In the genomic region with DNA sequence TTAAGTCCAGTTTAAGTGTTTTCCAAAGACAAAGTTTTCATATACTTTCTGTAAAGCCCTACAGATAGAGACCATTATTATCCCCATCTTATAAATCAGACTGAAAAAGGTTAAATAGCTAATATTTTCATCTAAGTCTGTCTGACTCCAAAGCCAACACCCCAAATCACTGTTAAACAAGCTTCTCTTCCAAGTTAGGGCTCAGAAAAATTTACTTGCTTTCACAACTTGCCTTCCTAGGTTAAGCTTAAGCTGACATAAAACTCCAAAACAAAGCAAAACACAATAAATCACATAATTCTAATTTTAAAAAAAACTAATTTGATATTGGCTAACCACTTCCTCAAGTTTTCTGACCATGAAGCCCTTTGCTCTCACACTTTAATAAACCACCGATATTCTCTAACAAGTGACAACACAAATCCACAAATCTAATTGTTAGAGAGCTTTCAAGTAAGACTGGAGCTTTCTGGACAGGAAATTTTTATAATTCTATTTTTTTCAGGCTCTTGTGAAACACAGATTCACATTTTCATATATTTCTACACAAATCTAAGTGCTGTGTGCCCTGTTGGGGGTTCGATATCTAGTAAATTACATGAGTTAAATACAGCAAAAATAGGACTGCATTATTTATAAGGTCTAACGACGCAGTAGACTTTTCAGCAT, we compare ENCODE assay signal across 11 cellular contexts. TPM values are rescaled to one million over a fixed set of nuclear protein-coding genes. Genes with fewer than 3 reads are reported as not detected.
DNase-seq lines count a peak whose midpoint lies in the region; ATAC-seq, FAIRE-seq and TF ChIP-seq lines count a peak whose summit lies in the region.
"Had no signal": no experiment of that assay in that cellular context is flagged by ENCODE, and none has a peak within 500 bp of the region (broad histone marks: within the 10 kb centered on the region; RNA-seq: fewer than 3 reads in every experiment).

No MANE protein-coding gene starts in this region.

- H3K23ac ChIP-seq in mesenchymal stem cell (ENCODE audit: low read length in 2 of 2), result no peak overlapping the region

- H3K4me2 ChIP-seq in mesenchymal stem cell (ENCODE audit: low read length, poor library complexity, severe bottlenecking), result peak overlapping the region; percentile 57

- H3K4me3 Mint-ChIP-seq in chondrocyte (ENCODE audit: unreplicated experiment), result peak overlapping the region; percentile 87

- H3K9me3 ChIP-seq in mesenchymal stem cell (ENCODE audit: control insufficient read depth, low read length) (no peaks in the 10 kb centered on the region), tibial nerve (no peaks in the 10 kb centered on the region)

- no peak for TF ChIP-seq EP300 in tibial nerve (IDR thresholded peaks at IDR 0.05)

- H2BK120ac ChIP-seq in mesenchymal stem cell (ENCODE audit: low read depth, low read length), result no peak overlapping the region

- no peak overlapping the region for H2BK15ac ChIP-seq in mesenchymal stem cell (ENCODE audit: low read depth, poor library complexity, severe bottlenecking)

- H3K27ac ChIP-seq in mesenchymal stem cell (ENCODE audit: low read length, poor library complexity, severe bottlenecking) (peak overlapping the region; percentile 67), tibial nerve (peak overlapping the region; percentile 83 to 94 (median 86))

- H4K8ac ChIP-seq in mesenchymal stem cell (ENCODE audit: low read length), result no peak overlapping the region

- no peak overlapping the region for H2AFZ ChIP-seq in mesenchymal stem cell (ENCODE audit: low read depth, low read length)

- no peaks in the 10 kb centered on the region for H3K9me3 Mint-ChIP-seq in chondrocyte (ENCODE audit: low read depth)
- H3K9me3 Mint-ChIP-seq: activated naive CD4-positive, alpha-beta T cell treated with anti-CD3 and anti-CD28 coated beads for 36 hours had no signal

- peak in 2 of 3 experiments; percentile 27 to 39 for DNase-seq in NCI-H1417 (lab: John Stamatoyannopoulos, UW)
- DNase-seq in NCI-H1417 treated with DMSO at 0.1 percent for 48 hours (lab: John Stamatoyannopoulos, UW), result no peak
- DNase-seq in chondrocyte (ENCODE audit: low spot score), result no peak
- peak; percentile 30 for DNase-seq in mesenchymal stem cell
- no peak for DNase-seq in tibial nerve (ENCODE audit: low spot score in 2 of 2)
- no peak for DNase-seq in SHP77 treated with DMSO at 0.1 percent for 48 hours (lab: John Stamatoyannopoulos, UW)
- no peak for DNase-seq in GM19239 (ENCODE audit: insufficient read length, low spot score)
- DNase-seq: T-helper 17 cell had no signal

- no peak overlapping the region for H3K4ac ChIP-seq in mesenchymal stem cell (ENCODE audit: low read depth in 1 of 2, low read length in 2 of 2)

- ATAC-seq in HG03135 (IDR thresholded peaks at IDR 0.05; ENCODE audit: unreplicated experiment), result no peak
- ATAC-seq: T-helper 17 cell had no signal

- no peak overlapping the region for H4K91ac ChIP-seq in mesenchymal stem cell (ENCODE audit: low read length)

- 31% methylated on average over 3 of the region's 4 CpGs for WGBS in mesenchymal stem cell
- 12 to 17% methylated on average over 4 of the region's 4 CpGs for WGBS in tibial nerve, 2 donors

- H3K27me3 ChIP-seq in mesenchymal stem cell (ENCODE audit: control insufficient read depth in 1 of 2, insufficient read depth in 1 of 2, low read length in 2 of 2) (no peaks in the 10 kb centered on the region), tibial nerve (no peaks in the 10 kb centered on the region)

- peak overlapping the region; percentile 95 for H3K27ac Mint-ChIP-seq in chondrocyte (ENCODE audit: unreplicated experiment)
- H3K27ac Mint-ChIP-seq: activated naive CD4-positive, alpha-beta T cell treated with anti-CD3 and anti-CD28 coated beads for 36 hours had no signal

- H3K36me3 ChIP-seq in mesenchymal stem cell (ENCODE audit: control insufficient read depth in 1 of 2, insufficient read depth in 2 of 2, low read depth in 1 of 2, low read length in 2 of 2) (peaks cover 0 to 14% of the 10 kb centered on the region in 2 experiments), tibial nerve (no peaks in the 10 kb centered on the region)

- no peaks in the 10 kb centered on the region for H3K36me3 Mint-ChIP-seq in chondrocyte (ENCODE audit: low read depth)

- TF ChIP-seq CTCF in chondrocyte (IDR thresholded peaks at IDR 0.05), result no peak
- TF ChIP-seq CTCF in tibial nerve (IDR thresholded peaks at IDR 0.05), result no peak

- H3K27me3 Mint-ChIP-seq in chondrocyte (ENCODE audit: low read depth), result no peaks in the 10 kb centered on the region

- H3K4me1 Mint-ChIP-seq in chondrocyte (ENCODE audit: low read depth), result peaks cover 35% of the 10 kb centered on the region

- no peak overlapping the region for H2BK12ac ChIP-seq in mesenchymal stem cell (ENCODE audit: low read length in 2 of 2)

- H3K14ac ChIP-seq in mesenchymal stem cell (ENCODE audit: low read length in 2 of 2), result no peak overlapping the region

- peak overlapping the region; percentile 99 for H3K9ac ChIP-seq in mesenchymal stem cell (ENCODE audit: low read length)

- peaks cover 3% of the 10 kb centered on the region for H3K79me1 ChIP-seq in mesenchymal stem cell (replicated peaks; ENCODE audit: low read length, poor library complexity, severe bottlenecking)

- H2AK5ac ChIP-seq in mesenchymal stem cell (ENCODE audit: low read length, severe bottlenecking), result no peak overlapping the region

- no peak for TF ChIP-seq POLR2A in tibial nerve (IDR thresholded peaks at IDR 0.05)

- FAIRE-seq in GM19239 (lab: Jason Lieb, UNC), result no peak
- FAIRE-seq: A204.1 had no signal

- H3K18ac ChIP-seq in mesenchymal stem cell (ENCODE audit: low read depth in 1 of 2, low read length in 2 of 2), result no peak overlapping the region

- H3K4me3 ChIP-seq in mesenchymal stem cell (ENCODE audit: insufficient read depth in 1 of 2, low read depth in 1 of 2, low read length in 2 of 2) (peak overlapping the region in 1 of 2 experiments; percentile 84), tibial nerve (peak overlapping the region; percentile 62 to 89 (median 76))

- H3K4me1 ChIP-seq in mesenchymal stem cell (ENCODE audit: control insufficient read depth, insufficient read depth, low read depth, low read length), result peaks cover 12% of the 10 kb centered on the region
- H3K4me1 ChIP-seq in tibial nerve, result peaks cover 0 to 35% (median 0%) of the 10 kb centered on the region in 4 donors

- H2BK5ac ChIP-seq in mesenchymal stem cell (ENCODE audit: low read depth, low read length, poor library complexity, severe bottlenecking), result no peak overlapping the region

RNA-seq across cellular contexts. Expression of a gene that starts 2.2 kb away (rescaled TPM):
- total RNA-seq in chondrocyte, result 78.2 to 93.0 TPM (median 91.5 TPM) in 3 replicates
- 110 TPM for polyA plus RNA-seq in mesenchymal stem cell (2013, experiment 1 of 2)
- polyA plus RNA-seq in mesenchymal stem cell (2013, experiment 2 of 2), result 106 TPM
- 10 to 100 TPM; 55.9 to 71.8 (median 68.4) TPM for total RNA-seq in tibial nerve
- total RNA-seq: T-helper 17 cell had no signal

Comparison
In these comparisons a context has a peak if more than half of its experiments do, and no peak if none do; other contexts are left out.
1. DNase-seq: peak in NCI-H1417 (2 of 3) and mesenchymal stem cell (single experiment); none in NCI-H1417 treated with DMSO at 0.1 percent for 48 hours (single experiment), chondrocyte (single experiment), tibial nerve (0 of 2), SHP77 treated with DMSO at 0.1 percent for 48 hours (single experiment) and GM19239 (single experiment).